Comparison of ENCODE assay signal across 1 cellular context in the genomic region with DNA sequence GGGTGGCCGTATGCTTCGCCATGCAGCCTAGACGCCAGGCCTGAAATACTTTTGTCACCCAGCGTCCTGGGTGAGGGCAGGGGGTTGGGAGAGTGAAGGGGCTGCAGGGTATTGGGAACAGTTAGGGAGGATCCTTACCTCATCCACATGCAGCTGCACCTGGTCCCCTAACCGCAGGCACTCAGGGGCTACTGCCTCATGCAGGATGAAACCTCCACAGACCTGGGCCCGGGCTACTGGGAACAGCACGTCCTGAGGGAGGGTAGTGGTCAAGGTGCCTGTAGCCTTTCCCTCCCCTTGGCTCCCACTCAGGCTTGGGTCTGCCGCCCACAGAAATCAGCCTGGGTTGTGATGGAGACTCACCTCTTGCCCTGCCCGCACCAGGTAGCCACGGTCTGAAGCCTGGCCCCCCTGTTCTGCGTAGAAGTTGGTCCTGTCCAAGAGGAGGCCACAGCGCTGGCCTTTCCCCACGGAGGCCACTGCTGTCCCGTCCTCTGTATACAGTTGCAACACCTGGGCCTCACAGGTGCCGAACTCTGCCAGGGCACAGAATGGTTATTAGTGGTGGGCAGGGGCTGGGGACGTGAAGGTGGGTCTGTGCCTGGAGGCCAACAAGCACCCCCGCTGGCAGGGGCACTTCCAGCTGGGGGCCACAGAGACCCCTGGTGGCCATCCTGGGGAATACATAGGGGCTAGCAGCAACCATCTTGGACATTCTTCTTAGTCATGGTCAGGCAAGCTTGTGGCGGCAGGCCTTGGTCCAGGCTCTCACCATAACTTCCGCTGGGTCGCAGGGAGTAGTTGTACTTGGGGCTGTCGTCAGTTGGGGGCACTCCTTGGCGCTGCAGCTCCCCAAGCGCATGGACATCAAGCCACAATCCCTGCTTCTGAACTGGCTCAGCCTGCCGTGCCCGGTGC.
TF ChIP-seq lines count a peak whose summit lies in the region.

No MANE protein-coding gene starts in this region.

TF ChIP-seq in HepG2, 621 proteins besides CTCF, POLR2A, EP300 and RAD21 (continued from another document and continues in another):
- TF ChIP-seq, protein P1, sequence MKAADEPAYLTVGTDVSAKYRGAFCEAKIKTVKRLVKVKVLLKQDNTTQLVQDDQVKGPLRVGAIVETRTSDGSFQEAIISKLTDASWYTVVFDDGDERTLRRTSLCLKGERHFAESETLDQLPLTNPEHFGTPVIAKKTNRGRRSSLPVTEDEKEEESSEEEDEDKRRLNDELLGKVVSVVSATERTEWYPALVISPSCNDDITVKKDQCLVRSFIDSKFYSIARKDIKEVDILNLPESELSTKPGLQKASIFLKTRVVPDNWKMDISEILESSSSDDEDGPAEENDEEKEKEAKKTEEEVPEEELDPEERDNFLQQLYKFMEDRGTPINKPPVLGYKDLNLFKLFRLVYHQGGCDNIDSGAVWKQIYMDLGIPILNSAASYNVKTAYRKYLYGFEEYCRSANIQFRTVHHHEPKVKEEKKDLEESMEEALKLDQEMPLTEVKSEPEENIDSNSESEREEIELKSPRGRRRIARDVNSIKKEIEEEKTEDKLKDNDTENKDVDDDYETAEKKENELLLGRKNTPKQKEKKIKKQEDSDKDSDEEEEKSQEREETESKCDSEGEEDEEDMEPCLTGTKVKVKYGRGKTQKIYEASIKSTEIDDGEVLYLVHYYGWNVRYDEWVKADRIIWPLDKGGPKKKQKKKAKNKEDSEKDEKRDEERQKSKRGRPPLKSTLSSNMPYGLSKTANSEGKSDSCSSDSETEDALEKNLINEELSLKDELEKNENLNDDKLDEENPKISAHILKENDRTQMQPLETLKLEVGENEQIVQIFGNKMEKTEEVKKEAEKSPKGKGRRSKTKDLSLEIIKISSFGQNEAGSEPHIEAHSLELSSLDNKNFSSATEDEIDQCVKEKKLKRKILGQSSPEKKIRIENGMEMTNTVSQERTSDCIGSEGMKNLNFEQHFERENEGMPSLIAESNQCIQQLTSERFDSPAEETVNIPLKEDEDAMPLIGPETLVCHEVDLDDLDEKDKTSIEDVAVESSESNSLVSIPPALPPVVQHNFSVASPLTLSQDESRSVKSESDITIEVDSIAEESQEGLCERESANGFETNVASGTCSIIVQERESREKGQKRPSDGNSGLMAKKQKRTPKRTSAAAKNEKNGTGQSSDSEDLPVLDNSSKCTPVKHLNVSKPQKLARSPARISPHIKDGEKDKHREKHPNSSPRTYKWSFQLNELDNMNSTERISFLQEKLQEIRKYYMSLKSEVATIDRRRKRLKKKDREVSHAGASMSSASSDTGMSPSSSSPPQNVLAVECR (CRISPR knock-in tag; IDR thresholded peaks at IDR 0.05; ENCODE audit: borderline replicate concordance), result 0 out of 2 replicates have a peak, but pooled peaks have one; percentile 16
- TF ChIP-seq, protein P2, sequence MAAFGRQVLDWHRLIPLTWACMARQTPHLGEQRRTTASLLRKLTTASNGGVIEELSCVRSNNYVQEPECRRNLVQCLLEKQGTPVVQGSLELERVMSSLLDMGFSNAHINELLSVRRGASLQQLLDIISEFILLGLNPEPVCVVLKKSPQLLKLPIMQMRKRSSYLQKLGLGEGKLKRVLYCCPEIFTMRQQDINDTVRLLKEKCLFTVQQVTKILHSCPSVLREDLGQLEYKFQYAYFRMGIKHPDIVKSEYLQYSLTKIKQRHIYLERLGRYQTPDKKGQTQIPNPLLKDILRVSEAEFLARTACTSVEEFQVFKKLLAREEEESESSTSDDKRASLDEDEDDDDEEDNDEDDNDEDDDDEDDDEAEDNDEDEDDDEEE (CRISPR knock-in tag; IDR thresholded peaks at IDR 0.05), result no peak
- TF ChIP-seq, protein P3, sequence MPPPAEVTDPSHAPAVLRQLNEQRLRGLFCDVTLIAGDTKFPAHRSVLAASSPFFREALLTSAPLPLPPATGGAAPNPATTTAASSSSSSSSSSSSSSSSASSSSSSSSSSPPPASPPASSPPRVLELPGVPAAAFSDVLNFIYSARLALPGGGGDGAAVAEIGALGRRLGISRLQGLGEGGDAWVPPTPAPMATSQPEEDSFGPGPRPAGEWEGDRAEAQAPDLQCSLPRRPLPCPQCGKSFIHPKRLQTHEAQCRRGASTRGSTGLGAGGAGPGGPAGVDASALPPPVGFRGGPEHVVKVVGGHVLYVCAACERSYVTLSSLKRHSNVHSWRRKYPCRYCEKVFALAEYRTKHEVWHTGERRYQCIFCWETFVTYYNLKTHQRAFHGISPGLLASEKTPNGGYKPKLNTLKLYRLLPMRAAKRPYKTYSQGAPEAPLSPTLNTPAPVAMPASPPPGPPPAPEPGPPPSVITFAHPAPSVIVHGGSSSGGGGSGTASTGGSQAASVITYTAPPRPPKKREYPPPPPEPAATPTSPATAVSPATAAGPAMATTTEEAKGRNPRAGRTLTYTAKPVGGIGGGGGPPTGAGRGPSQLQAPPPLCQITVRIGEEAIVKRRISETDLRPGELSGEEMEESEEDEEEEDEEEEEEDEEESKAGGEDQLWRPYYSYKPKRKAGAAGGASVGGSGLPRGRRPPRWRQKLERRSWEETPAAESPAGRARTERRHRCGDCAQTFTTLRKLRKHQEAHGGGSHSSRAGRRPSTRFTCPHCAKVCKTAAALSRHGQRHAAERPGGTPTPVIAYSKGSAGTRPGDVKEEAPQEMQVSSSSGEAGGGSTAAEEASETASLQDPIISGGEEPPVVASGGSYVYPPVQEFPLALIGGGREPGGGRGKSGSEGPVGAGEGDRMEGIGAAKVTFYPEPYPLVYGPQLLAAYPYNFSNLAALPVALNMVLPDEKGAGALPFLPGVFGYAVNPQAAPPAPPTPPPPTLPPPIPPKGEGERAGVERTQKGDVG (CRISPR knock-in tag; IDR thresholded peaks at IDR 0.05; ENCODE audit: borderline replicate concordance), result no peak
- TF ChIP-seq ZC3H4 (CRISPR knock-in tag; IDR thresholded peaks at IDR 0.05; ENCODE audit: borderline replicate concordance) (no peak), REPIN1 (CRISPR knock-in tag; IDR thresholded peaks at IDR 0.05; ENCODE audit: borderline replicate concordance, low read depth) (0 out of 2 replicates have a peak, but pooled peaks have one; percentile 28), TRIM24 (CRISPR knock-in tag; IDR thresholded peaks at IDR 0.05) (0 out of 2 replicates have a peak, but pooled peaks have one; percentile 43), CCDC6 (CRISPR knock-in tag; IDR thresholded peaks at IDR 0.05) (0 out of 2 replicates have a peak, but pooled peaks have one; percentile 67), ZMAT3 (CRISPR knock-in tag; conservative IDR thresholded peaks at IDR 0.05) (no peak), ZBTB8A (CRISPR knock-in tag; IDR thresholded peaks at IDR 0.05; ENCODE audit: borderline replicate concordance, low read depth) (no peak), POLR2AphosphoS2 (IDR thresholded peaks at IDR 0.05; ENCODE audit: low read depth, low read length) (no peak), ZNF382 (CRISPR knock-in tag; IDR thresholded peaks at IDR 0.05; ENCODE audit: borderline replicate concordance) (no peak), EHMT2 (IDR thresholded peaks at IDR 0.05; ENCODE audit: borderline replicate concordance, low read depth, low read length) (no peak), TEAD3 (CRISPR knock-in tag; optimal IDR thresholded peaks at IDR 0.05; ENCODE audit: borderline replicate concordance) (peak; percentile 12), CREM (IDR thresholded peaks at IDR 0.05) (no peak), CREM (CRISPR knock-in tag; IDR thresholded peaks at IDR 0.05) (no peak), KLF11 (CRISPR knock-in tag; IDR thresholded peaks at IDR 0.05) (no peak), ARNT (IDR thresholded peaks at IDR 0.05) (no peak), YY1 (IDR thresholded peaks at IDR 0.05; ENCODE audit: insufficient read depth, insufficient replicate concordance, low read depth, low read length) (peak; percentile 80), ZNF33B (CRISPR knock-in tag; IDR thresholded peaks at IDR 0.05) (no peak), ZNF501 (CRISPR knock-in tag; IDR thresholded peaks at IDR 0.05) (0 out of 2 replicates have a peak, but pooled peaks have one; percentile 17), NCOA5 (CRISPR knock-in tag; IDR thresholded peaks at IDR 0.05) (no peak), HNRNPLL (IDR thresholded peaks at IDR 0.05; ENCODE audit: low read depth, low read length, poor library complexity, severe bottlenecking) (peak; percentile 16), ZMYM2 (CRISPR knock-in tag; IDR thresholded peaks at IDR 0.05) (peak; percentile 47; the same call in 1 of the 2 replicates), DR1 (CRISPR knock-in tag; IDR thresholded peaks at IDR 0.05) (no peak), ZKSCAN8 (CRISPR knock-in tag; IDR thresholded peaks at IDR 0.05; ENCODE audit: borderline replicate concordance) (no peak), NFIC (IDR thresholded peaks at IDR 0.05; ENCODE audit: low read length) (no peak), NR2F1 (CRISPR knock-in tag; IDR thresholded peaks at IDR 0.05) (no peak), EEA1 (CRISPR knock-in tag; IDR thresholded peaks at IDR 0.05; ENCODE audit: borderline replicate concordance) (no peak), BHLHE40 (IDR thresholded peaks at IDR 0.05; ENCODE audit: low read length) (no peak), ZNF577 (CRISPR knock-in tag; IDR thresholded peaks at IDR 0.05; ENCODE audit: borderline replicate concordance, low read depth) (no peak), NFRKB (IDR thresholded peaks at IDR 0.05) (no peak), ZNF451 (CRISPR knock-in tag; IDR thresholded peaks at IDR 0.05) (no peak), ZNF816 (CRISPR knock-in tag; IDR thresholded peaks at IDR 0.05; ENCODE audit: borderline replicate concordance) (no peak), HDAC1 (CRISPR knock-in tag; IDR thresholded peaks at IDR 0.05) (no peak), ZNF296 (CRISPR knock-in tag; conservative IDR thresholded peaks at IDR 0.05) (no peak), ZNF101 (CRISPR knock-in tag; IDR thresholded peaks at IDR 0.05; ENCODE audit: borderline replicate concordance, low read depth) (no peak)
- TF ChIP-seq, protein P4, sequence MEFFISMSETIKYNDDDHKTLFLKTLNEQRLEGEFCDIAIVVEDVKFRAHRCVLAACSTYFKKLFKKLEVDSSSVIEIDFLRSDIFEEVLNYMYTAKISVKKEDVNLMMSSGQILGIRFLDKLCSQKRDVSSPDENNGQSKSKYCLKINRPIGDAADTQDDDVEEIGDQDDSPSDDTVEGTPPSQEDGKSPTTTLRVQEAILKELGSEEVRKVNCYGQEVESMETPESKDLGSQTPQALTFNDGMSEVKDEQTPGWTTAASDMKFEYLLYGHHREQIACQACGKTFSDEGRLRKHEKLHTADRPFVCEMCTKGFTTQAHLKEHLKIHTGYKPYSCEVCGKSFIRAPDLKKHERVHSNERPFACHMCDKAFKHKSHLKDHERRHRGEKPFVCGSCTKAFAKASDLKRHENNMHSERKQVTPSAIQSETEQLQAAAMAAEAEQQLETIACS (CRISPR knock-in tag; IDR thresholded peaks at IDR 0.05), result no peak
- TF ChIP-seq, protein P5, sequence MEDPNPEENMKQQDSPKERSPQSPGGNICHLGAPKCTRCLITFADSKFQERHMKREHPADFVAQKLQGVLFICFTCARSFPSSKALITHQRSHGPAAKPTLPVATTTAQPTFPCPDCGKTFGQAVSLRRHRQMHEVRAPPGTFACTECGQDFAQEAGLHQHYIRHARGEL (CRISPR knock-in tag; IDR thresholded peaks at IDR 0.05), result no peak
- TF ChIP-seq, protein P6, sequence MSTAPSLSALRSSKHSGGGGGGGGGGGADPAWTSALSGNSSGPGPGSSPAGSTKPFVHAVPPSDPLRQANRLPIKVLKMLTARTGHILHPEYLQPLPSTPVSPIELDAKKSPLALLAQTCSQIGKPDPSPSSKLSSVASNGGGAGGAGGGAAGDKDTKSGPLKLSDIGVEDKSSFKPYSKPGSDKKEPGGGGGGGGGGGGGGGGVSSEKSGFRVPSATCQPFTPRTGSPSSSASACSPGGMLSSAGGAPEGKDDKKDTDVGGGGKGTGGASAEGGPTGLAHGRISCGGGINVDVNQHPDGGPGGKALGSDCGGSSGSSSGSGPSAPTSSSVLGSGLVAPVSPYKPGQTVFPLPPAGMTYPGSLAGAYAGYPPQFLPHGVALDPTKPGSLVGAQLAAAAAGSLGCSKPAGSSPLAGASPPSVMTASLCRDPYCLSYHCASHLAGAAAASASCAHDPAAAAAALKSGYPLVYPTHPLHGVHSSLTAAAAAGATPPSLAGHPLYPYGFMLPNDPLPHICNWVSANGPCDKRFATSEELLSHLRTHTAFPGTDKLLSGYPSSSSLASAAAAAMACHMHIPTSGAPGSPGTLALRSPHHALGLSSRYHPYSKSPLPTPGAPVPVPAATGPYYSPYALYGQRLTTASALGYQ (CRISPR knock-in tag; IDR thresholded peaks at IDR 0.05), result no peak
- TF ChIP-seq, protein P7, sequence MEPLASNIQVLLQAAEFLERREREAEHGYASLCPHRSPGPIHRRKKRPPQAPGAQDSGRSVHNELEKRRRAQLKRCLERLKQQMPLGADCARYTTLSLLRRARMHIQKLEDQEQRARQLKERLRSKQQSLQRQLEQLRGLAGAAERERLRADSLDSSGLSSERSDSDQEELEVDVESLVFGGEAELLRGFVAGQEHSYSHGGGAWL (CRISPR knock-in tag; IDR thresholded peaks at IDR 0.05), result peak; percentile 36; the same call in 1 of the 2 replicates
- TF ChIP-seq, protein P8, sequence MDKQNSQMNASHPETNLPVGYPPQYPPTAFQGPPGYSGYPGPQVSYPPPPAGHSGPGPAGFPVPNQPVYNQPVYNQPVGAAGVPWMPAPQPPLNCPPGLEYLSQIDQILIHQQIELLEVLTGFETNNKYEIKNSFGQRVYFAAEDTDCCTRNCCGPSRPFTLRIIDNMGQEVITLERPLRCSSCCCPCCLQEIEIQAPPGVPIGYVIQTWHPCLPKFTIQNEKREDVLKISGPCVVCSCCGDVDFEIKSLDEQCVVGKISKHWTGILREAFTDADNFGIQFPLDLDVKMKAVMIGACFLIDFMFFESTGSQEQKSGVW (CRISPR knock-in tag; IDR thresholded peaks at IDR 0.05; ENCODE audit: borderline replicate concordance), result no peak
- TF ChIP-seq, protein P9, sequence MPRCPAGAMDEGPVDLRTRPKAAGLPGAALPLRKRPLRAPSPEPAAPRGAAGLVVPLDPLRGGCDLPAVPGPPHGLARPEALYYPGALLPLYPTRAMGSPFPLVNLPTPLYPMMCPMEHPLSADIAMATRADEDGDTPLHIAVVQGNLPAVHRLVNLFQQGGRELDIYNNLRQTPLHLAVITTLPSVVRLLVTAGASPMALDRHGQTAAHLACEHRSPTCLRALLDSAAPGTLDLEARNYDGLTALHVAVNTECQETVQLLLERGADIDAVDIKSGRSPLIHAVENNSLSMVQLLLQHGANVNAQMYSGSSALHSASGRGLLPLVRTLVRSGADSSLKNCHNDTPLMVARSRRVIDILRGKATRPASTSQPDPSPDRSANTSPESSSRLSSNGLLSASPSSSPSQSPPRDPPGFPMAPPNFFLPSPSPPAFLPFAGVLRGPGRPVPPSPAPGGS (CRISPR knock-in tag; IDR thresholded peaks at IDR 0.05), result no peak
- TF ChIP-seq, protein P10, sequence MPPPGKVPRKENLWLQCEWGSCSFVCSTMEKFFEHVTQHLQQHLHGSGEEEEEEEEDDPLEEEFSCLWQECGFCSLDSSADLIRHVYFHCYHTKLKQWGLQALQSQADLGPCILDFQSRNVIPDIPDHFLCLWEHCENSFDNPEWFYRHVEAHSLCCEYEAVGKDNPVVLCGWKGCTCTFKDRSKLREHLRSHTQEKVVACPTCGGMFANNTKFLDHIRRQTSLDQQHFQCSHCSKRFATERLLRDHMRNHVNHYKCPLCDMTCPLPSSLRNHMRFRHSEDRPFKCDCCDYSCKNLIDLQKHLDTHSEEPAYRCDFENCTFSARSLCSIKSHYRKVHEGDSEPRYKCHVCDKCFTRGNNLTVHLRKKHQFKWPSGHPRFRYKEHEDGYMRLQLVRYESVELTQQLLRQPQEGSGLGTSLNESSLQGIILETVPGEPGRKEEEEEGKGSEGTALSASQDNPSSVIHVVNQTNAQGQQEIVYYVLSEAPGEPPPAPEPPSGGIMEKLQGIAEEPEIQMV (CRISPR knock-in tag; IDR thresholded peaks at IDR 0.05; ENCODE audit: low read depth), result no peak
